In genomic region chr19:38229585-38230073, GRCh38 we compare ENCODE assay signal across 8 cellular contexts. TPM values are rescaled to one million over a fixed set of nuclear protein-coding genes. Genes with fewer than 3 reads are reported as not detected.
A peak's percentile ranks its signal among the peaks of the same experiment; 100 is the strongest.
DNase-seq lines count a peak whose midpoint lies in the region; ATAC-seq and TF ChIP-seq lines count a peak whose summit lies in the region.

No MANE protein-coding gene starts in this region.

- peak overlapping the region in 1 of 2 donors; percentile 69 for H3K4me3 Mint-ChIP-seq in CD14-positive monocyte

- H3K4me3 ChIP-seq in choroid plexus epithelial cell (ENCODE audit: low read depth, low read length), result no peak overlapping the region

- H3K4me1 Mint-ChIP-seq in CD14-positive monocyte, result peaks cover 4% of the 10 kb centered on the region

- peaks cover 55 to 75% (median 64%) of the 10 kb centered on the region in 3 donors for H3K27me3 Mint-ChIP-seq in CD14-positive monocyte (ENCODE audit: low read depth in 3 of 3)

- peaks cover 0 to 4% of the 10 kb centered on the region in 2 donors for H3K36me3 Mint-ChIP-seq in CD14-positive monocyte

- intact Hi-C loops in CD14-positive monocyte (cut with micrococcal nuclease), result loop anchor here (5.0 kb wide), 2 partner anchors 143 to 327 kb away; partner anchors contain the start of gene PSMD8 (in 1 of the 2)

- DNase-seq in ELF-1 (ENCODE audit: low read depth, low spot score) (peak; percentile 70), NCI-H345 (lab: John Stamatoyannopoulos, UW) (peak; percentile 97), choroid plexus epithelial cell (ENCODE audit: low read depth) (peak; percentile 90), lung microvascular endothelial cell (ENCODE audit: low read depth in 2 of 2) (peak; percentile 86 to 87), CD14-positive monocyte (ENCODE audit: low spot score) (no peak)
- peak; percentile 46 to 67 for DNase-seq in activated CD4-positive, alpha-beta T cell treated with anti-CD3 and anti-CD28 coated beads for 24 hours (ENCODE audit: low read depth in 2 of 2)
- peak; percentile 12 to 34 for DNase-seq in stimulated activated CD8-positive, alpha-beta memory T cell treated with anti-CD3 and anti-CD28 coated beads, Interleukin-2, amount 100 ng/mL, for 1 hour (ENCODE audit: low read depth in 2 of 2)

- H3K9me3 Mint-ChIP-seq in CD14-positive monocyte, result peaks cover 0 to 26% (median 6%) of the 10 kb centered on the region in 7 donors

- peak; percentile 68 for ATAC-seq in HG02852 (IDR thresholded peaks at IDR 0.05; ENCODE audit: unreplicated experiment)

- H3K27ac Mint-ChIP-seq in CD14-positive monocyte, result no peak overlapping the region

- TF ChIP-seq CTCF in choroid plexus epithelial cell (conservative IDR thresholded peaks at IDR 0.05; ENCODE audit: low read depth, low read length) (no peak), CD14-positive monocyte (IDR thresholded peaks at IDR 0.05) (no peak)

RNA-seq across cellular contexts. Expression of gene DPF1, which starts 5.6 kb away (rescaled TPM):
- under 0.01 and 0.22 TPM in 2 replicates for total RNA-seq in lung microvascular endothelial cell
- polyA plus RNA-seq in CD14-positive monocyte, result not detected

RNA-seq across cellular contexts. Expression of gene PPP1R14A, which starts 26.5 kb away (rescaled TPM):
- total RNA-seq in lung microvascular endothelial cell, result 1.6 and 2.6 TPM in 2 replicates
- polyA plus RNA-seq in CD14-positive monocyte, result not detected

RNA-seq across cellular contexts. Expression of gene SPINT2, which starts 34.7 kb away (rescaled TPM):
- total RNA-seq in lung microvascular endothelial cell, result 26.8 and 27.0 TPM in 2 replicates
- 100 to 1,000 TPM; 114 to 139 TPM for polyA plus RNA-seq in CD14-positive monocyte
